Comparison of ENCODE assay signal across 19 cellular contexts in genomic region chr2:1755436-1756191, GRCh38. TPM values are rescaled to one million over a fixed set of nuclear protein-coding genes. Genes with fewer than 3 reads are reported as not detected.
DNase-seq lines count a peak whose midpoint lies in the region; ATAC-seq and TF ChIP-seq lines count a peak whose summit lies in the region.
"Had no signal": no experiment of that assay in that cellular context is flagged by ENCODE, and none has a peak within 500 bp of the region (broad histone marks: within the 10 kb centered on the region; RNA-seq: fewer than 3 reads in every experiment).

No MANE protein-coding gene starts in this region.

- no peaks in the 10 kb centered on the region for H3K27me3 ChIP-seq in right lobe of liver
- peaks cover 0 to 8% (median 2%) of the 10 kb centered on the region in 3 donors for H3K27me3 ChIP-seq in psoas muscle (ENCODE audit: insufficient read depth in 3 of 3, low read length in 2 of 3)
- H3K27me3 ChIP-seq: MG63 had no signal

- POLR2A ChIA-PET in HEK293T (lab: Yijun Ruan, JAX), result no interaction called here

- TF ChIP-seq POLR2A in right lobe of liver (IDR thresholded peaks at IDR 0.05), result no peak

- ATAC-seq in right lobe of liver (peak; percentile 61 to 81 (median 68)), psoas muscle (no peak), HG02884 (IDR thresholded peaks at IDR 0.05; ENCODE audit: unreplicated experiment) (no peak)

- H3K27me3 Mint-ChIP-seq in type B pancreatic cell, result peaks cover 11% of the 10 kb centered on the region

- intact Hi-C loops in right lobe of liver (cut with DNase I), result no loop called here
- intact Hi-C loops in psoas muscle (cut with DNase I), result no loop called here

- H3K9me3 ChIP-seq in right lobe of liver (no peaks in the 10 kb centered on the region), psoas muscle (no peaks in the 10 kb centered on the region)
- H3K9me3 ChIP-seq: MG63, suprapubic skin had no signal

- no peaks in the 10 kb centered on the region for H3K4me1 ChIP-seq in right lobe of liver
- H3K4me1 ChIP-seq in psoas muscle, result no peaks in the 10 kb centered on the region

- peaks cover 4% of the 10 kb centered on the region for H3K9me3 Mint-ChIP-seq in type B pancreatic cell

- DNase-seq in activated CD8-positive, alpha-beta memory T cell treated with anti-CD3 and anti-CD28 coated beads, Interleukin-2, amount 50 U/mL, for 48 hours, result peak; percentile 20
- no peak for DNase-seq in activated CD8-positive, alpha-beta memory T cell treated with anti-CD3 and anti-CD28 coated beads for 24 hours
- DNase-seq in cardiac fibroblast (ENCODE audit: low read depth in 2 of 2), result peak; percentile 78 to 93
- no peak for DNase-seq in right lobe of liver
- DNase-seq in type B pancreatic cell (ENCODE audit: extremely low spot score, unreplicated experiment), result no peak
- DNase-seq in HEK293T (ENCODE audit: extremely low spot score), result no peak
- DNase-seq in psoas muscle, result no peak
- DNase-seq: CD4-positive, CD25-positive, alpha-beta regulatory T cell; GM23248; MG63; NCI-H187; NCI-H524 treated with DMSO at 0.1 percent for 48 hours; retina; stimulated activated CD4-positive, alpha-beta T cell treated with anti-CD3 and anti-CD28 coated beads, Interleukin-1b, Interleukin-23, amount 100 ng/mL, for 48 hours had no signal

- H3K4me3 ChIP-seq in cardiac fibroblast (replicated peaks in 1 of 2; ENCODE audit: low read depth in 2 of 2, low read length in 2 of 2) (no peak overlapping the region), right lobe of liver (no peak overlapping the region), psoas muscle (no peak overlapping the region)
- H3K4me3 ChIP-seq: GM23248, MG63, suprapubic skin had no signal

- 58% methylated on average over 13 of the region's 18 CpGs for WGBS in right lobe of liver (ENCODE audit: insufficient coverage, low coverage, low lambda C conversion rate, missing lambda C conversion rate)
- 87 to 88% (median 88%) methylated on average over 18 of the region's 18 CpGs for WGBS in psoas muscle, 3 donors

- TF ChIP-seq CTCF in cardiac fibroblast (IDR thresholded peaks at IDR 0.05; ENCODE audit: low read depth, low read length) (no peak), right lobe of liver (IDR thresholded peaks at IDR 0.05) (no peak), type B pancreatic cell (conservative IDR thresholded peaks at IDR 0.05) (no peak), psoas muscle (IDR thresholded peaks at IDR 0.05) (no peak)

- peaks cover 24% of the 10 kb centered on the region for H3K4me1 Mint-ChIP-seq in type B pancreatic cell (ENCODE audit: unreplicated experiment)

- H3K36me3 ChIP-seq in right lobe of liver (no peaks in the 10 kb centered on the region), psoas muscle (ENCODE audit: insufficient read depth in 1 of 2, low read depth in 1 of 2) (no peaks in the 10 kb centered on the region)
- H3K36me3 ChIP-seq: MG63, suprapubic skin had no signal

- H3K27ac Mint-ChIP-seq in type B pancreatic cell, result peak overlapping the region; percentile 0

- CTCF ChIA-PET in HEK293T (lab: Yijun Ruan, JAX), result interaction anchor here (1.4 kb wide), 1 partner anchor 14 kb away, joined by 7 read pairs; no protein-coding TSS in a partner anchor

- no peak overlapping the region for H3K4me3 Mint-ChIP-seq in type B pancreatic cell
- H3K4me3 Mint-ChIP-seq: CD4-positive, CD25-positive, alpha-beta regulatory T cell had no signal

- peaks cover 4% of the 10 kb centered on the region for H3K36me3 Mint-ChIP-seq in type B pancreatic cell
- H3K36me3 Mint-ChIP-seq: CD4-positive, CD25-positive, alpha-beta regulatory T cell had no signal

- no peak overlapping the region for H3K27ac ChIP-seq in right lobe of liver
- H3K27ac ChIP-seq in psoas muscle, result no peak overlapping the region
- H3K27ac ChIP-seq: 22Rv1, GM23248, suprapubic skin, VCaP had no signal

TF ChIP-seq in HEK293T, 16 proteins besides CTCF, POLR2A, EP300 and RAD21:
- TF ChIP-seq ZNF384 (IDR thresholded peaks at IDR 0.05) (no peak), L3MBTL2 (conservative IDR thresholded peaks at IDR 0.05) (no peak), TARDBP (IDR thresholded peaks at IDR 0.05) (no peak), HDGF (IDR thresholded peaks at IDR 0.05; ENCODE audit: borderline replicate concordance) (no peak), CTBP1 (IDR thresholded peaks at IDR 0.05; ENCODE audit: borderline replicate concordance) (no peak), ELF4 (IDR thresholded peaks at IDR 0.05) (no peak), SUZ12 (IDR thresholded peaks at IDR 0.05) (no peak), LEF1 (IDR thresholded peaks at IDR 0.05; ENCODE audit: borderline replicate concordance) (no peak)

RNA-seq across cellular contexts. Expression of gene PXDN, which starts 11.3 kb away (rescaled TPM):
- 10 to 100 TPM in 3 of 6 experiments, 1 to 10 TPM in 3; 5.5 to 21.0 (median 11.4) TPM for total RNA-seq in right lobe of liver
- total RNA-seq in type B pancreatic cell (ENCODE audit: low replicate concordance), result 58.4 and 150 TPM in 2 replicates
- 10 to 100 TPM in 3 of 4 donors, 1 to 10 TPM in 1; 8.5 to 15.4 (median 12.6) TPM for total RNA-seq in psoas muscle
- polyA plus RNA-seq in psoas muscle, result 1 to 10 TPM; 4.1 to 9.4 (median 4.8) TPM
- total RNA-seq: OCI-LY7 had no signal
- polyA plus RNA-seq: CD4-positive, CD25-positive, alpha-beta regulatory T cell had no signal

Comparison
In these comparisons a context has a peak if more than half of its experiments do, and no peak if none do; other contexts are left out.
1. DNase-seq: peak in activated CD8-positive, alpha-beta memory T cell treated with anti-CD3 and anti-CD28 coated beads, Interleukin-2, amount 50 U/mL, for 48 hours (single experiment) and cardiac fibroblast (2 of 2); none in activated CD8-positive, alpha-beta memory T cell treated with anti-CD3 and anti-CD28 coated beads for 24 hours (single experiment), right lobe of liver (0 of 3), type B pancreatic cell (single experiment), HEK293T (single experiment) and psoas muscle (0 of 2).
2. ATAC-seq: peak in right lobe of liver (4 of 4); none in psoas muscle (0 of 4) and HG02884 (single experiment).